8 cellular contexts compared by ENCODE assay signal in genomic region chr11:820655-821512, GRCh38. TPM values are rescaled to one million over a fixed set of nuclear protein-coding genes. Genes with fewer than 3 reads are reported as not detected.
A peak's percentile ranks its signal among the peaks of the same experiment; 100 is the strongest.
DNase-seq lines count a peak whose midpoint lies in the region; ATAC-seq and TF ChIP-seq lines count a peak whose summit lies in the region.

No MANE protein-coding gene starts in this region.

- H3K36me3 Mint-ChIP-seq in natural killer cell = no peaks in the 10 kb centered on the region

- intact Hi-C loops in natural killer cell (cut with micrococcal nuclease) = no loop called here

- ATAC-seq in natural killer cell = no peak
- no peak for ATAC-seq in GM18511 (IDR thresholded peaks at IDR 0.05; ENCODE audit: unreplicated experiment)
- ATAC-seq in GM18502 (IDR thresholded peaks at IDR 0.05; ENCODE audit: poor library complexity, unreplicated experiment) = no peak

- no peaks in the 10 kb centered on the region for H3K9me3 Mint-ChIP-seq in natural killer cell

- H3K27ac Mint-ChIP-seq in natural killer cell = peak overlapping the region; percentile 81 to 88

- no peak for TF ChIP-seq CTCF in natural killer cell (IDR thresholded peaks at IDR 0.05)

- H3K4me1 Mint-ChIP-seq in natural killer cell = peaks cover 0 to 17% of the 10 kb centered on the region in 2 donors

- H3K27me3 Mint-ChIP-seq in natural killer cell (ENCODE audit: low read depth in 2 of 2) = no peaks in the 10 kb centered on the region

- DNase-seq in GM03348 (ENCODE audit: low spot score) = peak; percentile 82
- DNase-seq in RPMI7951 (ENCODE audit: low read depth) = peak; percentile 83
- DNase-seq in epithelial cell of prostate (ENCODE audit: low read depth, low spot score) = no peak
- no peak for DNase-seq in natural killer cell
- no peak for DNase-seq in HPDE6-E6E7 (ENCODE audit: extremely low spot score)
- DNase-seq in NCI-H1694 treated with DMSO at 0.1 percent for 48 hours (lab: John Stamatoyannopoulos, UW) = no peak

- peak overlapping the region; percentile 90 for H3K4me3 Mint-ChIP-seq in natural killer cell

- H3K27ac ChIP-seq in epithelial cell of prostate = peak overlapping the region; percentile 92

RNA-seq across cellular contexts. Expression of gene PNPLA2, which starts 2.2 kb away (rescaled TPM):
- 9.4 and 10.5 TPM in 2 replicates for total RNA-seq in RPMI7951 (2014; rRNA removed; shearing (Covaris generic))
- total RNA-seq in natural killer cell = 100 to 1,000 TPM; 184 to 218 (median 201) TPM

RNA-seq across cellular contexts. Expression of gene CRACR2B, which starts 6.8 kb away (rescaled TPM):
- 1.8 and 2.5 TPM in 2 replicates for total RNA-seq in RPMI7951 (2014; rRNA removed; shearing (Covaris generic))
- total RNA-seq in natural killer cell = 10 to 100 TPM in 1 of 3 donors, 1 to 10 TPM in 2; 3.4 to 10.1 (median 3.8) TPM

RNA-seq across cellular contexts. Expression of gene RPLP2, which starts 11.1 kb away (rescaled TPM):
- 886 and 920 TPM in 2 replicates for total RNA-seq in RPMI7951 (2014; rRNA removed; shearing (Covaris generic))
- 1,000 to 10,000 TPM; 1,482 to 1,846 (median 1,534) TPM for total RNA-seq in natural killer cell

RNA-seq across cellular contexts. Expression of gene CD151, which starts 11.9 kb away (rescaled TPM):
- 302 and 421 TPM in 2 replicates for total RNA-seq in RPMI7951 (2014; rRNA removed; shearing (Covaris generic))
- 10 to 100 TPM; 40.9 to 68.3 (median 52.9) TPM for total RNA-seq in natural killer cell

RNA-seq across cellular contexts. Expression of gene PIDD1, which starts 15.9 kb away (rescaled TPM):
- total RNA-seq in RPMI7951 (2014; rRNA removed; shearing (Covaris generic)) = 4.9 and 5.4 TPM in 2 replicates
- total RNA-seq in natural killer cell = 10 to 100 TPM; 24.3 to 30.9 (median 25.2) TPM

Comparison
In these comparisons a context has a peak if more than half of its experiments do, and no peak if none do; other contexts are left out.
1. DNase-seq: peak in GM03348 (single experiment) and RPMI7951 (single experiment); none in epithelial cell of prostate (single experiment), natural killer cell (single experiment), HPDE6-E6E7 (single experiment) and NCI-H1694 treated with DMSO at 0.1 percent for 48 hours (single experiment).
2. RNA of gene PNPLA2, which starts 2.2 kb away (total RNA-seq): 184 to 218 TPM in natural killer cell; 9.4 to 10.5 TPM in RPMI7951; every median in the first group is over 10 times any median in the second.